Comparison of ENCODE assay signal across 12 cellular contexts in the genomic region with DNA sequence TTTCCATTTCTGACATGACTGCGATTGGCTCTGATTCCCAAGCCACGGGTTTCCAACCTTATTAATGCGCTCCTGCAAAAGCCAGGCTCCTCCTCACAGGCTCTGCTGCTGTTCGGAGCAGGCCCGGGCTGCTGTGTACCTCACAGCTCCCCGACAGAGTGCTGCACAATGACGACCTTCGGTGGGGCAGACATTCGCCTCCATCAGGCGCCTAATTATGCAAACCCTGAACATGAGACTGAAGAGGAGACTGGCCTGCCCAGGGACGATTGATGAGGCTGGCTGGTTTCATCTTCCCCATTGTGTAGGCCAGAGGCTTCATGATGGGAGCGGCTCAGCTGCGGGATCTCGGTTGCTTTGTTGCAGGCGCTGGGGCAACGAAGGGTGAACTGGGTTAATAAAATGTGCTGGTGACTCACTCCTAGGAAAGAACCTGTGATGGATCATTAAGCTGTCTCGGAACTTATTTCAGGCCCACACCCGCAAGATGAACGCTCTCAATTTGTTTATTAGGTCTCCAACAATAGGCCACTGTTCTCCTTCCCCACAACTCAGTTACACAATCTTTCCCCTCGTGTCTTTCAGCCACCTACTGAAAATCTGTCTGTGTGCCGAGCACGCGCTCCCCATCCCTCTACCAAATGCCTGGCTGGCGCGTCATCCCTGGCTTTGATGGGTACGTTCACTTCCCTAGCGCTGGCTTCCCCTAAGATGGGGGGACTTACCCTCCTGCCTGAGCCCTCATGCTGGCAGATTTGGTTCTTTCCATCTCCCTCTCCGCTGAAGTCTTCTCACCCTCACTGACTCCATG. TPM values are rescaled to one million over a fixed set of nuclear protein-coding genes. Genes with fewer than 3 reads are reported as not detected.
A peak's percentile ranks its signal among the peaks of the same experiment; 100 is the strongest.
DNase-seq lines count a peak whose midpoint lies in the region; ATAC-seq and TF ChIP-seq lines count a peak whose summit lies in the region.
"Had no signal": no experiment of that assay in that cellular context is flagged by ENCODE, and none has a peak within 500 bp of the region (broad histone marks: within the 10 kb centered on the region; RNA-seq: fewer than 3 reads in every experiment).

No MANE protein-coding gene starts in this region.

- H3K27me3 ChIP-seq in stomach smooth muscle (ENCODE audit: control insufficient read depth in 1 of 2, insufficient read depth in 2 of 2, low read length in 2 of 2) (no peaks in the 10 kb centered on the region), upper lobe of left lung (no peaks in the 10 kb centered on the region)

- WGBS in upper lobe of left lung, 2 donors: 82 to 87% methylated on average over 28 of the region's 28 CpGs

- H3K27me3 Mint-ChIP-seq in MCF 10A (ENCODE audit: insufficient read depth, unreplicated experiment): no peaks in the 10 kb centered on the region
- no peaks in the 10 kb centered on the region for H3K27me3 Mint-ChIP-seq in activated CD8-positive, alpha-beta T cell treated with anti-CD3 and anti-CD28 coated beads for 36 hours

- H3K9me3 ChIP-seq in stomach smooth muscle (ENCODE audit: control insufficient read depth in 2 of 2, low read length in 2 of 2) (no peaks in the 10 kb centered on the region), upper lobe of left lung (no peaks in the 10 kb centered on the region)

- peaks cover 29% of the 10 kb centered on the region for H3K4me1 Mint-ChIP-seq in MCF 10A (ENCODE audit: insufficient read depth, unreplicated experiment)
- H3K4me1 Mint-ChIP-seq in activated CD8-positive, alpha-beta T cell treated with anti-CD3 and anti-CD28 coated beads for 36 hours (ENCODE audit: low read depth): no peaks in the 10 kb centered on the region

- no peaks in the 10 kb centered on the region for H3K9me3 Mint-ChIP-seq in MCF 10A (ENCODE audit: unreplicated experiment)
- H3K9me3 Mint-ChIP-seq in activated CD8-positive, alpha-beta T cell treated with anti-CD3 and anti-CD28 coated beads for 36 hours: no peaks in the 10 kb centered on the region

- H3K4me1 ChIP-seq in stomach smooth muscle (ENCODE audit: control insufficient read depth, insufficient read depth, low read length) (peaks cover 9% of the 10 kb centered on the region), upper lobe of left lung (no peaks in the 10 kb centered on the region)

- CTCF ChIA-PET in MCF 10A (lab: Yijun Ruan, JAX): interaction anchor here (0.9 kb wide), 1 partner anchor 27 kb away, joined by 5 read pairs; a partner anchor contains a TSS
- CTCF ChIA-PET in activated CD8-positive, alpha-beta T cell treated with anti-CD3 and anti-CD28 coated beads for 36 hours (lab: Charles Lee): no interaction called here

- TF ChIP-seq EP300 in upper lobe of left lung (IDR thresholded peaks at IDR 0.05): no peak

- intact Hi-C loops in MCF 10A (cut with micrococcal nuclease): no loop called here
- intact Hi-C loops in left colon (cut with DNase I, micrococcal nuclease): no loop called here
- intact Hi-C loops in activated CD8-positive, alpha-beta T cell treated with anti-CD3 and anti-CD28 coated beads for 36 hours (cut with micrococcal nuclease): no loop called here

- TF ChIP-seq CTCF in MCF 10A (IDR thresholded peaks at IDR 0.05; ENCODE audit: unreplicated experiment) (no peak), upper lobe of left lung (IDR thresholded peaks at IDR 0.05) (no peak)
- no peak for TF ChIP-seq CTCF in activated CD8-positive, alpha-beta T cell treated with anti-CD3 and anti-CD28 coated beads for 36 hours (IDR thresholded peaks at IDR 0.05)

- H3K36me3 ChIP-seq in stomach smooth muscle (ENCODE audit: control insufficient read depth in 2 of 2, insufficient read depth in 2 of 2, low read length in 2 of 2) (no peaks in the 10 kb centered on the region), upper lobe of left lung (no peaks in the 10 kb centered on the region)

- H3K27ac Mint-ChIP-seq in MCF 10A (ENCODE audit: low read depth, unreplicated experiment): peak overlapping the region; percentile 84
- no peak overlapping the region for H3K27ac Mint-ChIP-seq in activated CD8-positive, alpha-beta T cell treated with anti-CD3 and anti-CD28 coated beads for 36 hours

- ATAC-seq in left colon: peak; percentile 67
- ATAC-seq in activated CD8-positive, alpha-beta T cell treated with anti-CD3 and anti-CD28 coated beads for 36 hours: no peak
- no peak for ATAC-seq in upper lobe of left lung (ENCODE audit: low FRiP score in 2 of 2)

- peak overlapping the region in 1 of 2 donors; percentile 15 for H3K4me3 ChIP-seq in stomach smooth muscle (ENCODE audit: low read length in 2 of 2)
- no peak overlapping the region for H3K4me3 ChIP-seq in upper lobe of left lung
- H3K4me3 ChIP-seq: coronary artery had no signal

- H3K27ac ChIP-seq in stomach smooth muscle (ENCODE audit: low read length) (peak overlapping the region; percentile 76), upper lobe of left lung (no peak overlapping the region)
- H3K27ac ChIP-seq: coronary artery, VCaP had no signal

- POLR2A ChIA-PET in MCF 10A (lab: Yijun Ruan, JAX): interaction anchor here (0.6 to 7.9 kb wide), 10 partner anchors 10 to 40 kb away, joined by 3 to 99 read pairs (median 9); a partner anchor contains a TSS
- POLR2A ChIA-PET in activated CD8-positive, alpha-beta T cell treated with anti-CD3 and anti-CD28 coated beads for 36 hours (lab: Charles Lee): no interaction called here

- no peak for TF ChIP-seq POLR2A in upper lobe of left lung (IDR thresholded peaks at IDR 0.05)

- H3K4me3 Mint-ChIP-seq in MCF 10A (ENCODE audit: unreplicated experiment): peak overlapping the region; percentile 6
- no peak overlapping the region for H3K4me3 Mint-ChIP-seq in activated CD8-positive, alpha-beta T cell treated with anti-CD3 and anti-CD28 coated beads for 36 hours

- H3K9ac ChIP-seq in stomach smooth muscle (ENCODE audit: low read length in 2 of 2): peak overlapping the region in 1 of 2 donors; percentile 22

- DNase-seq in M059J (ENCODE audit: low read depth) (peak; percentile 78), MCF 10A (ENCODE audit: unreplicated experiment) (peak; percentile 35), left colon (peak; percentile 32 to 51), RKO (ENCODE audit: low spot score) (no peak), upper lobe of left lung (no peak), GOT3 (lab: John Stamatoyannopoulos, UW) (no peak)
- no peak for DNase-seq in activated CD8-positive, alpha-beta T cell treated with anti-CD3 and anti-CD28 coated beads for 36 hours
- DNase-seq: NCI-H1930 had no signal

- BruUV-seq in MCF 10A (replicated peaks; lab: Mats Ljungman, UMichigan): no TSS peak

- H3K36me3 Mint-ChIP-seq in MCF 10A (ENCODE audit: insufficient read depth, unreplicated experiment): no peaks in the 10 kb centered on the region
- no peaks in the 10 kb centered on the region for H3K36me3 Mint-ChIP-seq in activated CD8-positive, alpha-beta T cell treated with anti-CD3 and anti-CD28 coated beads for 36 hours (ENCODE audit: low read depth)

RNA-seq across cellular contexts. Expression of a gene that starts 27.2 kb away (rescaled TPM):
- total RNA-seq in M059J (2014; rRNA removed; shearing (Covaris generic)): 9.9 and 19.9 TPM in 2 replicates
- 53.1 and 66.0 TPM in 2 replicates for total RNA-seq in MCF 10A (2022)
- total RNA-seq in left colon: 100 to 1,000 TPM; 138 to 175 TPM
- 10 to 100 TPM; 34.4 to 40.5 TPM for total RNA-seq in activated CD8-positive, alpha-beta T cell treated with anti-CD3 and anti-CD28 coated beads for 36 hours
- total RNA-seq in upper lobe of left lung: 10 to 100 TPM; 16.0 to 98.5 (median 53.5) TPM

RNA-seq across cellular contexts. Expression of a gene that starts 58.0 kb away (rescaled TPM):
- not detected in 2 replicates for total RNA-seq in M059J (2014; rRNA removed; shearing (Covaris generic))
- total RNA-seq in MCF 10A (2022) (not detected in 2 replicates), left colon (under 1 TPM; 0.06 to 0.08 TPM), upper lobe of left lung (under 1 TPM in 1 of 6 donors, not detected in 5; 0.23 TPM)
- not detected for total RNA-seq in activated CD8-positive, alpha-beta T cell treated with anti-CD3 and anti-CD28 coated beads for 36 hours
- total RNA-seq: pulmonary artery endothelial cell had no signal

Comparison
In these comparisons a context has a peak if more than half of its experiments do, and no peak if none do; other contexts are left out.
1. DNase-seq: peak in M059J (single experiment), MCF 10A (single experiment) and left colon (2 of 2); none in RKO (single experiment), activated CD8-positive, alpha-beta T cell treated with anti-CD3 and anti-CD28 coated beads for 36 hours (single experiment), upper lobe of left lung (0 of 2) and GOT3 (single experiment).